Comparison of ENCODE assay signal across 7 cellular contexts in genomic region chr19:41795031-41795461, GRCh38. TPM values are rescaled to one million over a fixed set of nuclear protein-coding genes. Genes with fewer than 3 reads are reported as not detected.
A peak's percentile ranks its signal among the peaks of the same experiment; 100 is the strongest.
DNase-seq lines count a peak whose midpoint lies in the region; ATAC-seq, FAIRE-seq and TF ChIP-seq lines count a peak whose summit lies in the region.

No MANE protein-coding gene starts in this region.

- CTCF ChIA-PET in K562 (lab: Yijun Ruan, JAX; ENCODE audit: low intra/inter-chr PET ratio), result interaction anchor here (2.0 kb wide), 1 partner anchor 26 kb away, joined by 8 read pairs; no protein-coding TSS in a partner anchor

- H3K9me1 ChIP-seq in K562 (ENCODE audit: control insufficient read depth, insufficient read depth, low read length), result no peaks in the 10 kb centered on the region

- TF ChIP-seq EP300 in K562 (IDR thresholded peaks at IDR 0.05; ENCODE audit: low read length), result no peak

- intact Hi-C loops in K562 (cut with micrococcal nuclease), result no loop called here

- H3K9ac ChIP-seq in K562 (ENCODE audit: insufficient read depth in 1 of 2, low read depth in 2 of 2, low read length in 2 of 2), result no peak overlapping the region

- no peak overlapping the region for H3K4me3 ChIP-seq in K562
- H3K4me3 ChIP-seq in kidney epithelial cell (ENCODE audit: low read depth, low read length), result no peak overlapping the region

- no peak overlapping the region for H3K4me2 ChIP-seq in K562 (ENCODE audit: insufficient read depth, low read length)

- BruUV-seq in K562 (replicated peaks; lab: Mats Ljungman, UMichigan), result no TSS peak

- TF ChIP-seq CTCF in K562 (IDR thresholded peaks at IDR 0.05 in 2 of 3, conservative IDR thresholded peaks at IDR 0.05 in 1 of 3; ENCODE audit: insufficient read depth in 2 of 3, low read depth in 1 of 3, low read length in 3 of 3) (peak; percentile 63 to 83 (median 66)), kidney epithelial cell (IDR thresholded peaks at IDR 0.05; ENCODE audit: insufficient read depth, low read length, poor library complexity, severe bottlenecking) (peak; percentile 80)

- no peaks in the 10 kb centered on the region for H4K20me1 ChIP-seq in K562 (replicated peaks; ENCODE audit: control insufficient read depth, insufficient read depth, low read length)

- no peaks in the 10 kb centered on the region for H3K9me3 ChIP-seq in K562 (replicated peaks; ENCODE audit: control insufficient read depth, insufficient read depth, low read depth, low read length)

- H3K79me2 ChIP-seq in K562 (ENCODE audit: control insufficient read depth, insufficient read depth, low read length), result no peaks in the 10 kb centered on the region

- H3K27me3 ChIP-seq in K562 (ENCODE audit: control insufficient read depth in 2 of 2, insufficient read depth in 2 of 2, low read length in 2 of 2) (peaks cover 2 to 23% of the 10 kb centered on the region in 2 experiments; a peak in 3 of 5 replicates), kidney epithelial cell (ENCODE audit: control insufficient read depth, insufficient read depth, low read length) (peaks cover 8% of the 10 kb centered on the region)

- TF ChIP-seq POLR2A in GM12892 (IDR thresholded peaks at IDR 0.05; ENCODE audit: low read depth, low read length) (no peak), K562 (conservative IDR thresholded peaks at IDR 0.05) (no peak)

- peak; percentile 93 for ATAC-seq in K562
- ATAC-seq in HG02938 (IDR thresholded peaks at IDR 0.05; ENCODE audit: unreplicated experiment), result no peak

- no peak overlapping the region for H3K27ac ChIP-seq in K562 (ENCODE audit: extremely low read depth, low read depth, low read length)

- DNase-seq in GM12892 (ENCODE audit: insufficient read length) (no peak), NCI-H1436 treated with DMSO at 0.1 percent for 48 hours (lab: John Stamatoyannopoulos, UW) (peak; percentile 31), T-helper 2 cell (peak in 4 of 5 experiments; percentile 19 to 52 (median 42)), K562 (ENCODE audit: extremely low read depth in 1 of 4, low spot score in 3 of 4) (peak; percentile 18 to 61 (median 35)), kidney epithelial cell (ENCODE audit: low read depth) (no peak)
- peak in 2 of 3 experiments; percentile 45 to 51 for DNase-seq in stimulated activated CD4-positive, alpha-beta T cell treated with anti-CD3 and anti-CD28 coated beads, TNF-alpha, amount 100 ng/mL, for 24 hours (ENCODE audit: low read depth in 3 of 3)

- no peak for TF ChIP-seq RAD21 in K562 (CRISPR knock-in tag; conservative IDR thresholded peaks at IDR 0.05 in 1 of 2, IDR thresholded peaks at IDR 0.05 in 1 of 2)

- 36% methylated on average over 4 of the region's 5 CpGs for WGBS in K562 (ENCODE audit: insufficient coverage, low coverage, missing lambda C conversion rate)

- no peaks in the 10 kb centered on the region for H3K36me3 ChIP-seq in K562 (ENCODE audit: control insufficient read depth, insufficient read depth, low read length)
- no peaks in the 10 kb centered on the region for H3K36me3 ChIP-seq in kidney epithelial cell (ENCODE audit: control insufficient read depth, insufficient read depth, low read length)

- in situ Hi-C loops in K562 (cut with MboI), result loop anchor here (10.0 kb wide), 1 partner anchor 160 kb away; the partner anchor contains the start of gene RABAC1

- FAIRE-seq in GM12892 (lab: Jason Lieb, UNC) (peak; percentile 97), K562 (lab: Jason Lieb, UNC) (peak; percentile 91)

- H2AFZ ChIP-seq in K562 (ENCODE audit: low read depth, low read length), result no peak overlapping the region

- no peaks in the 10 kb centered on the region for H3K4me1 ChIP-seq in K562 (replicated peaks in 1 of 2; ENCODE audit: control insufficient read depth in 2 of 2, insufficient read depth in 2 of 2, low read length in 2 of 2)

- POLR2A ChIA-PET in K562 (lab: Yijun Ruan, JAX), result interaction anchor here (1.1 to 1.6 kb wide), 2 partner anchors 39 to 65 kb away, joined by 3 to 4 read pairs; partner anchors contain the start of gene RPS19

RNA-seq across cellular contexts. Expression of gene CEACAM3, which starts 1.3 kb away (rescaled TPM):
- polyA plus RNA-seq in GM12892 (2012; ENCODE audit: missing spikeins), result not detected
- total RNA-seq in K562 (2011; cell fraction: chromatin; rRNA removed; ENCODE audit: low replicate concordance), result not detected in 2 replicates
- total RNA-seq in K562 (2011; cell fraction: nucleolus; rRNA removed), result not detected in 2 replicates
- not detected in 2 replicates for total RNA-seq in K562 (2011; cell fraction: nucleoplasm; rRNA removed)
- total RNA-seq in K562 (2014; rRNA removed), result not detected in 2 replicates
- total RNA-seq in K562 (2014; rRNA removed; fragmentation: Illumina TruSeq; extraction: Trizol), result not detected in 2 replicates
- total RNA-seq in K562 (2015; rRNA removed; fragmentation: Illumina TruSeq; extraction: Trizol), result not detected in 2 replicates
- not detected in 2 replicates for total RNA-seq in K562 (2021)
- polyA plus RNA-seq in K562 (2011; rRNA removed), result not detected in 2 replicates
- polyA plus RNA-seq in K562 (2011; cell fraction: cytosol; rRNA removed), result not detected in 2 replicates
- polyA plus RNA-seq in K562 (2011; cell fraction: nucleus; rRNA removed), result not detected in 2 replicates
- not detected in 2 replicates for polyA plus RNA-seq in K562 (2012)
- not detected in 2 replicates for polyA plus RNA-seq in K562 (2014; fragmentation: Illumina TruSeq; extraction: Trizol)
- not detected for polyA plus RNA-seq in K562 (2014; fragmentation: Nextera tagmentation; extraction: Ambion mirVana)
- not detected in 2 replicates for polyA plus RNA-seq in K562 (2014; rRNA removed)
- not detected in 2 replicates for polyA minus RNA-seq in K562 (2011; rRNA and poly(A)+ RNA removed)
- not detected in 2 replicates for polyA minus RNA-seq in K562 (2011; cell fraction: cytosol; rRNA and poly(A)+ RNA removed)
- not detected in 2 replicates for polyA minus RNA-seq in K562 (2011; cell fraction: nucleus; rRNA and poly(A)+ RNA removed)
- not detected in 2 replicates for total RNA-seq in kidney epithelial cell

RNA-seq across cellular contexts. Expression of gene CEACAM6, which starts 39.7 kb away (rescaled TPM):
- polyA plus RNA-seq in GM12892 (2012; ENCODE audit: missing spikeins), result not detected
- total RNA-seq in K562 (2011; cell fraction: chromatin; rRNA removed; ENCODE audit: low replicate concordance), result not detected in 2 replicates
- total RNA-seq in K562 (2011; cell fraction: nucleolus; rRNA removed), result not detected in 2 replicates
- not detected in 2 replicates for total RNA-seq in K562 (2011; cell fraction: nucleoplasm; rRNA removed)
- total RNA-seq in K562 (2014; rRNA removed) (not detected in 2 replicates), K562 (2014; rRNA removed; fragmentation: Illumina TruSeq; extraction: Trizol) (not detected in 2 replicates), K562 (2015; rRNA removed; fragmentation: Illumina TruSeq; extraction: Trizol) (not detected in 2 replicates), K562 (2021) (0.24 and 0.29 TPM in 2 replicates), kidney epithelial cell (0.13 TPM in 1 of 2 replicates, not detected in the other)
- polyA plus RNA-seq in K562 (2011; rRNA removed) (not detected in 2 replicates), K562 (2014; fragmentation: Illumina TruSeq; extraction: Trizol) (not detected in 2 replicates), K562 (2014; fragmentation: Nextera tagmentation; extraction: Ambion mirVana) (not detected), K562 (2014; rRNA removed) (not detected in 2 replicates)
- not detected in 2 replicates for polyA plus RNA-seq in K562 (2011; cell fraction: cytosol; rRNA removed)
- not detected in 2 replicates for polyA plus RNA-seq in K562 (2011; cell fraction: nucleus; rRNA removed)
- 0.03 TPM in 1 of 2 replicates, not detected in the other for polyA plus RNA-seq in K562 (2012)
- not detected in 2 replicates for polyA minus RNA-seq in K562 (2011; rRNA and poly(A)+ RNA removed)
- polyA minus RNA-seq in K562 (2011; cell fraction: cytosol; rRNA and poly(A)+ RNA removed), result not detected in 2 replicates
- polyA minus RNA-seq in K562 (2011; cell fraction: nucleus; rRNA and poly(A)+ RNA removed), result not detected in 2 replicates

RNA-seq across cellular contexts. Expression of gene LYPD4, which starts 49.4 kb away (rescaled TPM):
- not detected for polyA plus RNA-seq in GM12892 (2012; ENCODE audit: missing spikeins)
- total RNA-seq in K562 (2011; cell fraction: chromatin; rRNA removed; ENCODE audit: low replicate concordance), result not detected in 2 replicates
- not detected in 2 replicates for total RNA-seq in K562 (2011; cell fraction: nucleolus; rRNA removed)
- total RNA-seq in K562 (2011; cell fraction: nucleoplasm; rRNA removed), result not detected in 2 replicates
- 0.29 TPM in 1 of 2 replicates, not detected in the other for total RNA-seq in K562 (2014; rRNA removed)
- not detected in 2 replicates for total RNA-seq in K562 (2014; rRNA removed; fragmentation: Illumina TruSeq; extraction: Trizol)
- not detected in 2 replicates for total RNA-seq in K562 (2015; rRNA removed; fragmentation: Illumina TruSeq; extraction: Trizol)
- total RNA-seq in K562 (2021), result not detected in 2 replicates
- polyA plus RNA-seq in K562 (2011; rRNA removed), result not detected in 2 replicates
- 0.06 TPM in 1 of 2 replicates, not detected in the other for polyA plus RNA-seq in K562 (2011; cell fraction: cytosol; rRNA removed)
- not detected in 2 replicates for polyA plus RNA-seq in K562 (2011; cell fraction: nucleus; rRNA removed)
- polyA plus RNA-seq in K562 (2012), result 0.04 and 0.78 TPM in 2 replicates
- polyA plus RNA-seq in K562 (2014; fragmentation: Illumina TruSeq; extraction: Trizol), result not detected in 2 replicates
- under 1 TPM in 1 of 2 experiments, not detected in 1; 0.11 TPM for polyA plus RNA-seq in K562 (2014; fragmentation: Nextera tagmentation; extraction: Ambion mirVana)
- polyA plus RNA-seq in K562 (2014; rRNA removed), result not detected in 2 replicates
- not detected in 2 replicates for polyA minus RNA-seq in K562 (2011; rRNA and poly(A)+ RNA removed)
- polyA minus RNA-seq in K562 (2011; cell fraction: cytosol; rRNA and poly(A)+ RNA removed), result not detected in 2 replicates
- polyA minus RNA-seq in K562 (2011; cell fraction: nucleus; rRNA and poly(A)+ RNA removed), result not detected in 2 replicates
- total RNA-seq in kidney epithelial cell, result not detected in 2 replicates

RNA-seq across cellular contexts. Expression of gene DMRTC2, which starts 49.8 kb away (rescaled TPM):
- polyA plus RNA-seq in GM12892 (2012; ENCODE audit: missing spikeins), result not detected
- total RNA-seq in K562 (2011; cell fraction: chromatin; rRNA removed; ENCODE audit: low replicate concordance), result not detected in 2 replicates
- not detected in 2 replicates for total RNA-seq in K562 (2011; cell fraction: nucleolus; rRNA removed)
- total RNA-seq in K562 (2011; cell fraction: nucleoplasm; rRNA removed), result not detected in 2 replicates
- total RNA-seq in K562 (2014; rRNA removed) (not detected in 2 replicates), K562 (2014; rRNA removed; fragmentation: Illumina TruSeq; extraction: Trizol) (not detected in 2 replicates), K562 (2015; rRNA removed; fragmentation: Illumina TruSeq; extraction: Trizol) (not detected in 2 replicates), K562 (2021) (not detected in 2 replicates), kidney epithelial cell (not detected in 2 replicates)
- polyA plus RNA-seq in K562 (2011; rRNA removed) (not detected in 2 replicates), K562 (2014; fragmentation: Illumina TruSeq; extraction: Trizol) (not detected in 2 replicates), K562 (2014; fragmentation: Nextera tagmentation; extraction: Ambion mirVana) (under 1 TPM in 1 of 2 experiments, not detected in 1; 0.03 TPM), K562 (2014; rRNA removed) (0.04 TPM in 1 of 2 replicates, not detected in the other)
- not detected in 2 replicates for polyA plus RNA-seq in K562 (2011; cell fraction: cytosol; rRNA removed)
- not detected in 2 replicates for polyA plus RNA-seq in K562 (2011; cell fraction: nucleus; rRNA removed)
- polyA plus RNA-seq in K562 (2012), result 0.03 TPM in 1 of 2 replicates, not detected in the other
- polyA minus RNA-seq in K562 (2011; rRNA and poly(A)+ RNA removed), result not detected in 2 replicates
- polyA minus RNA-seq in K562 (2011; cell fraction: cytosol; rRNA and poly(A)+ RNA removed), result not detected in 2 replicates
- not detected in 2 replicates for polyA minus RNA-seq in K562 (2011; cell fraction: nucleus; rRNA and poly(A)+ RNA removed)

Comparison
In these comparisons a context has a peak if more than half of its experiments do, and no peak if none do; other contexts are left out.
1. DNase-seq: peak in NCI-H1436 treated with DMSO at 0.1 percent for 48 hours (single experiment), T-helper 2 cell (4 of 5), K562 (4 of 4) and stimulated activated CD4-positive, alpha-beta T cell treated with anti-CD3 and anti-CD28 coated beads, TNF-alpha, amount 100 ng/mL, for 24 hours (2 of 3); none in GM12892 (single experiment) and kidney epithelial cell (single experiment).